Comparison of ENCODE assay signal across 8 cellular contexts in genomic region chr7:157690833-157691382, GRCh38.
DNase-seq lines count a peak whose midpoint lies in the region; ATAC-seq and TF ChIP-seq lines count a peak whose summit lies in the region.

No MANE protein-coding gene starts in this region.

- 0 out of 2 replicates have a peak, but pooled peaks cover 3% of the 10 kb centered on the region for H3K9me3 Mint-ChIP-seq in WTC11

- H3K27ac ChIP-seq in HCT116 (ENCODE audit: low read depth, low read length) = peak overlapping the region; percentile 71; the same call in 1 of the 2 replicates
- H3K27ac ChIP-seq in cardiac muscle cell = no peak overlapping the region
- H3K27ac ChIP-seq in prostate gland = no peak overlapping the region

- H3K36me3 ChIP-seq in HCT116 (ENCODE audit: control insufficient read depth in 1 of 2, insufficient read depth in 2 of 2, low read length in 2 of 2) (no peaks in the 10 kb centered on the region), cardiac muscle cell (no peaks in the 10 kb centered on the region), prostate gland (no peaks in the 10 kb centered on the region)

- 0 out of 2 replicates have a peak, but pooled peaks cover 2% of the 10 kb centered on the region for H3K36me3 Mint-ChIP-seq in WTC11

- peaks cover 88% of the 10 kb centered on the region for H3K27me3 Mint-ChIP-seq in WTC11 (ENCODE audit: low read depth)

- 2% methylated on average over 22 of the region's 60 CpGs for WGBS in prostate gland

- no peak overlapping the region for H3K27ac Mint-ChIP-seq in WTC11

- intact Hi-C loops in HCT116 (cut with micrococcal nuclease) = no loop called here
- intact Hi-C loops in prostate gland (cut with DNase I) = no loop called here

- peaks cover 0 to 13% of the 10 kb centered on the region in 2 experiments; a peak in 3 of 4 replicates for H3K4me1 ChIP-seq in HCT116 (ENCODE audit: control insufficient read depth in 1 of 2, insufficient read depth in 2 of 2, low read length in 2 of 2)
- no peaks in the 10 kb centered on the region for H3K4me1 ChIP-seq in cardiac muscle cell (ENCODE audit: low read depth)
- no peaks in the 10 kb centered on the region for H3K4me1 ChIP-seq in prostate gland (replicated peaks)

- peaks cover 7% of the 10 kb centered on the region; the same call in 1 of the 2 replicates for H3K79me2 ChIP-seq in HCT116 (ENCODE audit: insufficient read depth, low read length)

- H3K4me3 ChIP-seq in HCT116 (replicated peaks in 1 of 2; ENCODE audit: low read depth in 1 of 2, low read length in 2 of 2) (peak overlapping the region; percentile 76 to 81), cardiac muscle cell (no peak overlapping the region), prostate gland (peak overlapping the region; percentile 17 to 30)

- H3K27me3 ChIP-seq in HCT116 (ENCODE audit: insufficient read depth, low read length) (no peaks in the 10 kb centered on the region), cardiac muscle cell (peaks cover 92% of the 10 kb centered on the region), prostate gland (replicated peaks; ENCODE audit: insufficient read depth) (peaks cover 37% of the 10 kb centered on the region)

- BruUV-seq in HCT116 (replicated peaks; lab: Mats Ljungman, UMichigan) = no TSS peak

- TF ChIP-seq RAD21 in HCT116 (IDR thresholded peaks at IDR 0.05; ENCODE audit: low read depth) = no peak

- peak overlapping the region; percentile 45 for H2AFZ ChIP-seq in HCT116 (ENCODE audit: low read depth, low read length, poor library complexity, severe bottlenecking)

- no peaks in the 10 kb centered on the region for H4K20me1 ChIP-seq in HCT116 (ENCODE audit: insufficient read depth)

- H3K9me3 ChIP-seq in HCT116 (ENCODE audit: control insufficient read depth in 1 of 2, insufficient read depth in 1 of 2, low read depth in 1 of 2, low read length in 2 of 2) (no peaks in the 10 kb centered on the region), cardiac muscle cell (ENCODE audit: low read depth) (no peaks in the 10 kb centered on the region), prostate gland (no peaks in the 10 kb centered on the region)

- H3K4me2 ChIP-seq in HCT116 (ENCODE audit: low read length) = peak overlapping the region; percentile 96

- DNase-seq in AG08396 (ENCODE audit: low spot score) (peak; percentile 90), HCT116 (ENCODE audit: low read depth, low spot score) (peak; percentile 71), WTC11 (ENCODE audit: low spot score) (peak; percentile 47), cardiac muscle cell (ENCODE audit: low read depth in 1 of 2, low spot score in 1 of 2) (peak; percentile 20 to 91), prostate gland (ENCODE audit: low spot score) (peak; percentile 17), NK-92 (lab: John Stamatoyannopoulos, UW; ENCODE audit: unreplicated experiment) (no peak), Kasumi-1 (lab: John Stamatoyannopoulos, UW) (no peak)
- DNase-seq in stimulated activated CD4-positive, alpha-beta T cell treated with anti-CD3 and anti-CD28 coated beads, Interleukin-4, amount 100 ng/mL, for 4 hours = no peak

- peak; percentile 91 for ATAC-seq in HCT116
- peak; percentile 33 for ATAC-seq in WTC11

- TF ChIP-seq POLR2A in HCT116 (IDR thresholded peaks at IDR 0.05; ENCODE audit: borderline replicate concordance, extremely low read depth, insufficient read depth, insufficient read length) (peak; percentile 16), prostate gland (IDR thresholded peaks at IDR 0.05) (no peak)

- CTCF ChIA-PET in HCT116 (lab: Charles Lee) = no interaction called here
- CTCF ChIA-PET in WTC11 (lab: Charles Lee) = interaction anchor here (0.7 to 0.8 kb wide), 3 partner anchors 78 to 216 kb away, joined by 3 to 4 read pairs (median 4); no protein-coding TSS in a partner anchor

- H3K4me3 Mint-ChIP-seq in WTC11 = peak overlapping the region; percentile 61

- H3K9ac ChIP-seq in HCT116 (ENCODE audit: low read length) = peak overlapping the region; percentile 76

- H3K9me2 ChIP-seq in HCT116 (ENCODE audit: insufficient read depth) = no peaks in the 10 kb centered on the region

- RAD21 ChIA-PET in HCT116 (lab: Charles Lee; ENCODE audit: low non-redundant PET in 1 of 2, low total read pairs in 2 of 2, uncharacterized antibody in 2 of 2, unreplicated experiment in 2 of 2) = no interaction called here

- TF ChIP-seq CTCF in HCT116 (IDR thresholded peaks at IDR 0.05 in 2 of 3, conservative IDR thresholded peaks at IDR 0.05 in 1 of 3; ENCODE audit: borderline replicate concordance in 1 of 3, insufficient read depth in 1 of 3, low read depth in 2 of 3, low read length in 2 of 3) = no peak
- no peak for TF ChIP-seq CTCF in WTC11 (IDR thresholded peaks at IDR 0.05)
- TF ChIP-seq CTCF in cardiac muscle cell (IDR thresholded peaks at IDR 0.05; ENCODE audit: low read depth, low read length) = no peak
- TF ChIP-seq CTCF in prostate gland (IDR thresholded peaks at IDR 0.05) = no peak

- POLR2A ChIA-PET in HCT116 (lab: Charles Lee) = no interaction called here
- POLR2A ChIA-PET in WTC11 (lab: Charles Lee) = no interaction called here

- H3K4me1 Mint-ChIP-seq in WTC11 = peaks cover 10% of the 10 kb centered on the region

TF ChIP-seq in HCT116, 20 proteins besides CTCF, POLR2A, EP300 and RAD21 (continues in another document):
- TF ChIP-seq REST (IDR thresholded peaks at IDR 0.05; ENCODE audit: low read depth) (no peak), FOSL1 (IDR thresholded peaks at IDR 0.05; ENCODE audit: low read depth) (no peak), YY1 (IDR thresholded peaks at IDR 0.05; ENCODE audit: extremely low read depth, insufficient replicate concordance, low read depth, low read length) (no peak), SP1 (IDR thresholded peaks at IDR 0.05; ENCODE audit: low read depth) (peak; percentile 78), TCF7L2 (IDR thresholded peaks at IDR 0.05; ENCODE audit: borderline replicate concordance, extremely low read depth, insufficient read depth, insufficient read length) (peak; percentile 15)

TF ChIP-seq in WTC11, 78 proteins besides CTCF, POLR2A, EP300 and RAD21:
- TF ChIP-seq NFYB (CRISPR knock-in tag; conservative IDR thresholded peaks at IDR 0.05; ENCODE audit: low read depth) = peak; percentile 72
- TF ChIP-seq ZNF263 (CRISPR knock-in tag; IDR thresholded peaks at IDR 0.05; ENCODE audit: low read depth) = no peak
- TF ChIP-seq ZNF671 (CRISPR knock-in tag; IDR thresholded peaks at IDR 0.05) = no peak

Comparison
In these comparisons a context has a peak if more than half of its experiments do, and no peak if none do; other contexts are left out.
1. DNase-seq: peak in AG08396 (single experiment), HCT116 (single experiment), WTC11 (single experiment), cardiac muscle cell (2 of 2) and prostate gland (single experiment); none in stimulated activated CD4-positive, alpha-beta T cell treated with anti-CD3 and anti-CD28 coated beads, Interleukin-4, amount 100 ng/mL, for 4 hours (0 of 2), NK-92 (single experiment) and Kasumi-1 (0 of 2).